In the genomic region with DNA sequence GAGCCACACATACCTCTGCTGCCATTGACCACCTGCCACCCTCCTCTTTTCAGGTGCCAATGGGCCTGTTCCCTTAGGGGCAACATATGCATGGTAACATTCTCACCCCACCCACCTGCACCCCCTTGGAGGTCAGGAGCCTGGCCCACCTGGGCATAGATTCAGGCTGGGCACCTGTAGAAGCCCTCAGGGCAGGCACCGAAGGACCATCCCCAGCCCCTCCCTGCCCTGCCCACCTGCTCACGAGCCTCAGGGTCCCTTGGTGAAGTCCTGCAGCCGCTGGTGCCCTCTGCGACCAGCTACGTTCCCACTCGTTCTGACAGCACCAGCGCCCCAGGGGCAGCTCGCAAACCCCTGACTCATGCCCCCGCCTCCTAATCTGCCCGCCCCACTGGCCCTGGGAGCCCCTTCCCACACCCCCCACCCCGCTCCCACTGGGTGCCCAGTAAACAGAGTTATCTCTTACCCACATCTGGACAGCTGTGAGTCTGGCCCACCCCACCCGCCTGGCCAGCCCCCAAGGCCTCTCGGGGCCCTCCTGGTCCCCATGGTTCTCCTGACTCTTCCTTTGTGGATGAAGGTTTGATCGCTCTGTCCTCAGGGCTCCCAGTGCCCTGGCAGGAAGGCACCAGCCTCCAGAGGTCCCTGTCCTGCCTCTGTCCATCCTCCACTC, we compare ENCODE assay signal across 24 cellular contexts. TPM values are rescaled to one million over a fixed set of nuclear protein-coding genes. Genes with fewer than 3 reads are reported as not detected.
DNase-seq lines count a peak whose midpoint lies in the region; ATAC-seq, FAIRE-seq and TF ChIP-seq lines count a peak whose summit lies in the region.
"Had no signal": no experiment of that assay in that cellular context is flagged by ENCODE, and none has a peak within 500 bp of the region (broad histone marks: within the 10 kb centered on the region; RNA-seq: fewer than 3 reads in every experiment).

Gene SLC4A1, minus strand, starts transcription at position 318 of the 673 bp plus-strand sequence. CDS start 5,269 bp downstream, outside the sequence.

- intact Hi-C loops in Right ventricle myocardium inferior (cut with DNase I) = no loop called here
- intact Hi-C loops in cardiac septum (cut with DNase I) = no loop called here
- intact Hi-C loops in K562 (cut with micrococcal nuclease) = loop anchor here (2.0 kb wide), 2 partner anchors 21 to 57 kb away; partner anchors contain the start of gene SLC25A39
- intact Hi-C loops in A673 (cut with micrococcal nuclease; ENCODE audit: unreplicated experiment) = no loop called here

- peak within 1 kb of the TSS in 1 of 2 experiments; percentile 84; a peak in 3 of 4 replicates for H3K9ac ChIP-seq in K562 (ENCODE audit: insufficient read depth in 1 of 2, low read depth in 2 of 2, low read length in 2 of 2)
- H3K9ac ChIP-seq: BLaER1, KMS-11 had no signal

- no peak for TF ChIP-seq RAD21 in K562 (CRISPR knock-in tag; conservative IDR thresholded peaks at IDR 0.05 in 1 of 2, IDR thresholded peaks at IDR 0.05 in 1 of 2)

- CTCF ChIA-PET in K562 (lab: Yijun Ruan, JAX; ENCODE audit: low intra/inter-chr PET ratio) (interaction anchor here (1.0 kb wide), 1 partner anchor 63 kb away, joined by 3 read pairs; no protein-coding TSS in a partner anchor), A673 (lab: Charles Lee) (no interaction called here)

- H3K79me2 ChIP-seq in K562 (ENCODE audit: control insufficient read depth, insufficient read depth, low read length) = no peaks in the 10 kb centered on the region

- H3K27ac ChIP-seq in K562 (ENCODE audit: extremely low read depth, low read depth, low read length) (no peak within 1 kb of the TSS), suprapubic skin (no peak within 1 kb of the TSS), A673 (ENCODE audit: low read depth, low read length, poor library complexity, severe bottlenecking) (no peak within 1 kb of the TSS)
- H3K27ac ChIP-seq: KMS-11 had no signal

- in situ Hi-C loops in K562 (cut with MboI) = no loop called here

- peak within 1 kb of the TSS; percentile 14; the same call in 1 of the 2 replicates for H2AFZ ChIP-seq in K562 (ENCODE audit: low read depth, low read length)

- H3K4me2 ChIP-seq in K562 (ENCODE audit: insufficient read depth, low read length) = peak within 1 kb of the TSS; percentile 46
- H3K4me2 ChIP-seq: KMS-11 had no signal

- H3K36me3 ChIP-seq in K562 (ENCODE audit: control insufficient read depth, insufficient read depth, low read length) = no peaks in the 10 kb centered on the region
- no peaks in the 10 kb centered on the region for H3K36me3 ChIP-seq in suprapubic skin
- no peaks in the 10 kb centered on the region for H3K36me3 ChIP-seq in A673 (ENCODE audit: insufficient read depth, low read length, poor library complexity, severe bottlenecking)
- H3K36me3 ChIP-seq: BLaER1 had no signal

- ATAC-seq in Right ventricle myocardium inferior = no peak
- ATAC-seq in K562 = no peak
- ATAC-seq: HCT116 had no signal

- H4K20me1 ChIP-seq in K562 (replicated peaks; ENCODE audit: control insufficient read depth, insufficient read depth, low read length) = peaks cover 5% of the 10 kb centered on the region; the same call in 1 of the 2 replicates
- H4K20me1 ChIP-seq: BLaER1 had no signal

- peaks cover 5% of the 10 kb centered on the region for H3K27me3 Mint-ChIP-seq in neural crest cell (ENCODE audit: low read depth)

- no peaks in the 10 kb centered on the region for H3K9me3 Mint-ChIP-seq in neural crest cell

- H3K27me3 ChIP-seq in K562 (ENCODE audit: control insufficient read depth in 2 of 2, insufficient read depth in 2 of 2, low read length in 2 of 2) (no peaks in the 10 kb centered on the region), suprapubic skin (no peaks in the 10 kb centered on the region), A673 (replicated peaks; ENCODE audit: insufficient read depth, low read depth, low read length, poor library complexity) (no peaks in the 10 kb centered on the region)
- H3K27me3 ChIP-seq: BLaER1 had no signal

- WGBS in K562 (ENCODE audit: insufficient coverage, low coverage, missing lambda C conversion rate) = 25% methylated on average over 2 of the region's 14 CpGs
- WGBS in suprapubic skin = 71% methylated on average over 14 of the region's 14 CpGs

- POLR2A ChIA-PET in K562 (lab: Yijun Ruan, JAX) (interaction anchor here (0.7 to 2.2 kb wide), 4 partner anchors 9 to 14 kb away, joined by 3 to 5 read pairs (median 4); no protein-coding TSS in a partner anchor), A673 (lab: Charles Lee; ENCODE audit: low non-redundant PET) (interaction anchor here (0.6 kb wide), 1 partner anchor 43 kb away, joined by 31 read pairs; no protein-coding TSS in a partner anchor)

- peaks cover 49 to 62% of the 10 kb centered on the region in 2 experiments for H3K4me1 ChIP-seq in K562 (replicated peaks in 1 of 2; ENCODE audit: control insufficient read depth in 2 of 2, insufficient read depth in 2 of 2, low read length in 2 of 2)
- peaks cover 7% of the 10 kb centered on the region for H3K4me1 ChIP-seq in suprapubic skin
- no peaks in the 10 kb centered on the region for H3K4me1 ChIP-seq in A673 (ENCODE audit: insufficient read depth, low read length, poor library complexity, severe bottlenecking)

- H3K9me1 ChIP-seq in K562 (ENCODE audit: control insufficient read depth, insufficient read depth, low read length) = peaks cover 7% of the 10 kb centered on the region

- no peak for FAIRE-seq in K562 (lab: Jason Lieb, UNC)

- peak; percentile 60 for DNase-seq in Right ventricle myocardium inferior (ENCODE audit: missing footprints)
- DNase-seq in cardiac septum (ENCODE audit: low spot score) = no peak
- peak; percentile 31 to 83 (median 63) for DNase-seq in K562 (ENCODE audit: extremely low read depth in 1 of 4, low spot score in 3 of 4)
- DNase-seq in neural crest cell (ENCODE audit: low read depth, low spot score) = no peak
- DNase-seq in SKM-1 (lab: John Stamatoyannopoulos, UW; ENCODE audit: unreplicated experiment) = no peak
- DNase-seq in NK-92 (lab: John Stamatoyannopoulos, UW; ENCODE audit: unreplicated experiment) = no peak
- DNase-seq in suprapubic skin (ENCODE audit: low spot score in 2 of 2) = no peak
- no peak for DNase-seq in A673 (ENCODE audit: low spot score)
- DNase-seq: 8988T; DMS 273 treated with DMSO at 0.1 percent for 48 hours; NCI-H1436; NCI-H2029; NCI-H2171; NCI-H446; NCI-H69; NK-92 treated with Interleukin-12 subunit alpha and Interleukin-12 subunit beta, amount 100 ng/mL, for 24 hours; OCI-M1; SIG-M5; SW 1271 had no signal

- H3K4me3 ChIP-seq in K562 (no peak within 1 kb of the TSS), suprapubic skin (no peak within 1 kb of the TSS), A673 (ENCODE audit: low read depth, low read length, poor library complexity, severe bottlenecking) (no peak within 1 kb of the TSS)
- H3K4me3 ChIP-seq: BLaER1 had no signal

- TF ChIP-seq POLR2A in K562 (conservative IDR thresholded peaks at IDR 0.05) (no peak), suprapubic skin (IDR thresholded peaks at IDR 0.05) (no peak)

- H3K4me1 Mint-ChIP-seq in neural crest cell = peaks cover 4% of the 10 kb centered on the region

- H3K9me3 ChIP-seq in K562 (replicated peaks; ENCODE audit: control insufficient read depth, insufficient read depth, low read depth, low read length) (no peaks in the 10 kb centered on the region), suprapubic skin (no peaks in the 10 kb centered on the region), A673 (ENCODE audit: low read depth, low read length, poor library complexity, severe bottlenecking) (no peaks in the 10 kb centered on the region)
- H3K9me3 ChIP-seq: BLaER1 had no signal

- no peaks in the 10 kb centered on the region for H3K36me3 Mint-ChIP-seq in neural crest cell (ENCODE audit: low read depth)

- no peak within 1 kb of the TSS for H3K4me3 Mint-ChIP-seq in neural crest cell

- TF ChIP-seq CTCF in K562 (IDR thresholded peaks at IDR 0.05 in 2 of 3, conservative IDR thresholded peaks at IDR 0.05 in 1 of 3; ENCODE audit: insufficient read depth in 2 of 3, low read depth in 1 of 3, low read length in 3 of 3) = peak in 1 of 3 experiments; percentile 22; a peak in 1 of 6 replicates
- no peak for TF ChIP-seq CTCF in neural crest cell (conservative IDR thresholded peaks at IDR 0.05)
- no peak for TF ChIP-seq CTCF in suprapubic skin (IDR thresholded peaks at IDR 0.05)
- no peak for TF ChIP-seq CTCF in A673 (conservative IDR thresholded peaks at IDR 0.05; ENCODE audit: low read depth, low read length)

- no TSS peak for BruUV-seq in K562 (replicated peaks; lab: Mats Ljungman, UMichigan)
- BruUV-seq in A673 (replicated peaks; lab: Mats Ljungman, UMichigan) = no TSS peak

- peak within 1 kb of the TSS; percentile 72 for H3K27ac Mint-ChIP-seq in neural crest cell (ENCODE audit: unreplicated experiment)

- TF ChIP-seq EP300 in K562 (IDR thresholded peaks at IDR 0.05; ENCODE audit: low read length) = no peak
- TF ChIP-seq EP300 in suprapubic skin (IDR thresholded peaks at IDR 0.05) = no peak

TF ChIP-seq in K562, 482 proteins besides CTCF, POLR2A, EP300 and RAD21 (continues in another document):
- TF ChIP-seq ZFPM2 (CRISPR knock-in tag; IDR thresholded peaks at IDR 0.05) = no peak
- no peak for TF ChIP-seq FOXJ2 (tag; IDR thresholded peaks at IDR 0.05)
- TF ChIP-seq RBM17 (IDR thresholded peaks at IDR 0.05; ENCODE audit: borderline replicate concordance, low read depth, low read length) = no peak
- no peak for TF ChIP-seq SMAD2 (IDR thresholded peaks at IDR 0.05; ENCODE audit: low read depth, low read length)

RNA-seq across cellular contexts. Expression of gene SLC4A1, which starts in this region (rescaled TPM):
- total RNA-seq in Right ventricle myocardium inferior (0.08 TPM), cardiac septum (4.0 TPM), K562 (2014; rRNA removed) (0.53 and 1.00 TPM in 2 replicates), K562 (2014; rRNA removed; fragmentation: Illumina TruSeq; extraction: Trizol) (0.25 and 0.32 TPM in 2 replicates), K562 (2015; rRNA removed; fragmentation: Illumina TruSeq; extraction: Trizol) (0.14 and 0.19 TPM in 2 replicates), K562 (2021) (0.81 and 0.84 TPM in 2 replicates), neural crest cell (not detected in 2 replicates), suprapubic skin (under 1 TPM in 3 of 4 donors, not detected in 1; 0.08 to 0.17 (median 0.10) TPM), A673 (2021) (not detected in 2 replicates)
- 2.0 and 2.5 TPM in 2 replicates for total RNA-seq in K562 (2011; cell fraction: chromatin; rRNA removed; ENCODE audit: low replicate concordance)
- total RNA-seq in K562 (2011; cell fraction: nucleolus; rRNA removed) = 3.3 and 4.1 TPM in 2 replicates
- 2.4 and 4.0 TPM in 2 replicates for total RNA-seq in K562 (2011; cell fraction: nucleoplasm; rRNA removed)
- polyA plus RNA-seq in K562 (2011; rRNA removed) (0.71 and 0.80 TPM in 2 replicates), K562 (2014; fragmentation: Illumina TruSeq; extraction: Trizol) (0.61 and 0.88 TPM in 2 replicates), K562 (2014; fragmentation: Nextera tagmentation; extraction: Ambion mirVana) (under 1 TPM; 0.22 to 0.37 TPM), K562 (2014; rRNA removed) (0.53 and 0.57 TPM in 2 replicates)
- polyA plus RNA-seq in K562 (2011; cell fraction: cytosol; rRNA removed) = 0.68 and 1.3 TPM in 2 replicates
- polyA plus RNA-seq in K562 (2011; cell fraction: nucleus; rRNA removed) = 0.21 and 1.1 TPM in 2 replicates
- 0.65 and 3.0 TPM in 2 replicates for polyA plus RNA-seq in K562 (2012)
- 0.45 and 0.98 TPM in 2 replicates for polyA minus RNA-seq in K562 (2011; rRNA and poly(A)+ RNA removed)
- polyA minus RNA-seq in K562 (2011; cell fraction: cytosol; rRNA and poly(A)+ RNA removed) = 0.46 and 0.67 TPM in 2 replicates
- 0.11 and 0.40 TPM in 2 replicates for polyA minus RNA-seq in K562 (2011; cell fraction: nucleus; rRNA and poly(A)+ RNA removed)
- total RNA-seq: M059J, RPMI7951 had no signal

Comparison
In these comparisons a context has a peak if more than half of its experiments do, and no peak if none do; other contexts are left out.
1. Peak in DNase-seq in Right ventricle myocardium inferior; RNA of the gene not detected or under 1 TPM.
2. DNase-seq: peak in K562 (4 of 4); none in cardiac septum (single experiment), neural crest cell (single experiment), SKM-1 (single experiment), NK-92 (single experiment), suprapubic skin (0 of 2) and A673 (single experiment).